In the genomic region with DNA sequence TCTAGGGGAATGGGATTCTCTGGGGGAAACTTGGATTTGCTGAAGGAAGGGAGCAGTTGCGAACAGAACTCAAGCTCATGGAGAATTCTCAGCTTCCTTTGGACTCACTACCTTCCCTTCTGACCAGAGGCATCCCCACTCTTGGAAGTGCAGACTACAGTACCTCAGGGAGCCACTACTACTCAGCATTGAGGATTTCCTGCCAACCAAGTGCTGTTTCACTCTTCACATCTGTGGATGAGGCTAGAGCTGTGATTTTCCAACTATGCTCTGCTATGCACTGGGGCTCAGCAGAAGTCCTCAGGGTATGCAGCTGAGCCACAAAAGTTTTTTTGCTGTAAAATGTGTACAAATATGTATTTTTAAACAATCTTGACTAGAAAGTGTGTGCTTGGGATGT, we compare ENCODE assay signal across 23 cellular contexts. TPM values are rescaled to one million over a fixed set of nuclear protein-coding genes. Genes with fewer than 3 reads are reported as not detected.
DNase-seq lines count a peak whose midpoint lies in the region; ATAC-seq and TF ChIP-seq lines count a peak whose summit lies in the region.
"Had no signal": no experiment of that assay in that cellular context is flagged by ENCODE, and none has a peak within 500 bp of the region (broad histone marks: within the 10 kb centered on the region; RNA-seq: fewer than 3 reads in every experiment).

No MANE protein-coding gene starts in this region.

- no peak overlapping the region for H3K4me2 ChIP-seq in mammary epithelial cell (ENCODE audit: insufficient read depth, low read depth, low read length)

- H3K27me3 ChIP-seq in mammary epithelial cell (ENCODE audit: insufficient read depth, low read length): no peaks in the 10 kb centered on the region
- H3K27me3 ChIP-seq: dorsolateral prefrontal cortex, neutrophil had no signal

- no peaks in the 10 kb centered on the region for H3K9me3 ChIP-seq in mammary epithelial cell (replicated peaks; ENCODE audit: insufficient read depth, low read length)
- no peaks in the 10 kb centered on the region for H3K9me3 ChIP-seq in T-helper 17 cell (ENCODE audit: control insufficient read depth, low read length, poor library complexity, severe bottlenecking)
- H3K9me3 ChIP-seq: neutrophil had no signal

- no peak overlapping the region for H3K27ac ChIP-seq in mammary epithelial cell (ENCODE audit: insufficient read depth, low read depth, low read length)
- H3K27ac ChIP-seq: neutrophil had no signal

- H2AFZ ChIP-seq in mammary epithelial cell (ENCODE audit: low read depth, low read length): no peak overlapping the region

- CTCF ChIA-PET in MCF 10A (lab: Yijun Ruan, JAX) (interaction anchor here (0.6 to 1.1 kb wide), 2 partner anchors 71 to 471 kb away, joined by 3 read pairs; no protein-coding TSS in a partner anchor), mammary epithelial cell (lab: Charles Lee; ENCODE audit: low non-redundant PET) (no interaction called here)

- WGBS in mammary epithelial cell (ENCODE audit: low coverage, missing lambda C conversion rate): no CpG with 5 or more reads among the region's 1 CpG

- no peaks in the 10 kb centered on the region for H4K20me1 ChIP-seq in mammary epithelial cell (ENCODE audit: insufficient read depth, low read length)

- dilution Hi-C loops in mammary epithelial cell (cut with HindIII; ENCODE audit: low sequenced_read_pairs): no loop called here

- H3K36me3 ChIP-seq in mammary epithelial cell (ENCODE audit: insufficient read depth, low read length): peaks cover 24% of the 10 kb centered on the region

- H3K9ac ChIP-seq in mammary epithelial cell (ENCODE audit: insufficient read depth, low read length): no peak overlapping the region

- intact Hi-C loops in MCF 10A (cut with micrococcal nuclease): no loop called here
- intact Hi-C loops in mammary epithelial cell (cut with micrococcal nuclease): no loop called here

- no peak for ATAC-seq in T-helper 17 cell
- no peak for ATAC-seq in esophagus mucosa
- ATAC-seq: activated CD8-positive, alpha-beta T cell treated with anti-CD3 and anti-CD28 coated beads for 36 hours; activated T-cell treated with anti-CD3 and anti-CD28 coated beads, Interleukin-2, amount 50 U/mL, for 4 hours; stimulated activated naive CD8-positive, alpha-beta T cell treated with anti-CD3 and anti-CD28 coated beads, Interleukin-15, amount 100 ng/mL, for 72 hours had no signal

- H3K4me1 Mint-ChIP-seq in MCF 10A (ENCODE audit: insufficient read depth, unreplicated experiment) (peaks cover 6% of the 10 kb centered on the region), T-helper 17 cell (peaks cover 6% of the 10 kb centered on the region)

- H3K4me3 Mint-ChIP-seq in MCF 10A (ENCODE audit: unreplicated experiment) (no peak overlapping the region), T-helper 17 cell (no peak overlapping the region)
- H3K4me3 Mint-ChIP-seq: activated CD8-positive, alpha-beta T cell treated with anti-CD3 and anti-CD28 coated beads for 36 hours; activated naive CD4-positive, alpha-beta T cell treated with anti-CD3 and anti-CD28 coated beads, Interleukin-2, amount 10 ng/mL, durations not matched to agents 7 days and 5 days; activated T-cell treated with anti-CD3 and anti-CD28 coated beads, Interleukin-2, amount 50 U/mL, for 4 hours; stimulated activated naive CD8-positive, alpha-beta T cell treated with anti-CD3 and anti-CD28 coated beads, Interleukin-15, amount 100 ng/mL, for 72 hours had no signal

- peaks cover 50% of the 10 kb centered on the region for H3K79me2 ChIP-seq in mammary epithelial cell (ENCODE audit: insufficient read depth, low read length)

- H3K4me1 ChIP-seq in mammary epithelial cell (ENCODE audit: insufficient read depth, low read length): no peaks in the 10 kb centered on the region

- no peak for TF ChIP-seq CTCF in MCF 10A (IDR thresholded peaks at IDR 0.05; ENCODE audit: unreplicated experiment)
- no peak for TF ChIP-seq CTCF in mammary epithelial cell (conservative IDR thresholded peaks at IDR 0.05 in 1 of 2, IDR thresholded peaks at IDR 0.05 in 1 of 2; ENCODE audit: extremely low read depth in 1 of 2, insufficient read depth in 1 of 2, low read depth in 1 of 2, low read length in 2 of 2)
- TF ChIP-seq CTCF in fibroblast of mammary gland (conservative IDR thresholded peaks at IDR 0.05; ENCODE audit: control insufficient read depth, insufficient read depth, low read depth, low read length): no peak

- no peak for DNase-seq in MCF 10A (ENCODE audit: unreplicated experiment)
- no peak for DNase-seq in mammary epithelial cell
- DNase-seq in T-helper 17 cell: no peak
- DNase-seq in fibroblast of mammary gland (ENCODE audit: low read depth): peak; percentile 57
- DNase-seq in stromal cell of bone marrow (ENCODE audit: low read depth): peak; percentile 56
- no peak for DNase-seq in DMS153 treated with DMSO at 0.1 percent for 48 hours (lab: John Stamatoyannopoulos, UW; ENCODE audit: unreplicated experiment)
- DNase-seq in kidney glomerular epithelial cell (lab: John Stamatoyannopoulos, UW): no peak
- DNase-seq: activated CD4-positive, CD25-positive, alpha-beta regulatory T cell treated with anti-CD3 and anti-CD28 coated beads, Interleukin-2, amount 50 U/mL, for 72 hours; activated CD8-positive, alpha-beta T cell treated with anti-CD3 and anti-CD28 coated beads for 36 hours; activated naive CD4-positive, alpha-beta T cell treated with anti-CD3 and anti-CD28 coated beads, Interleukin-2, amount 10 ng/mL, durations not matched to agents 7 days and 5 days; activated T-cell treated with anti-CD3 and anti-CD28 coated beads, Interleukin-2, amount 50 U/mL, for 4 hours; central memory CD4-positive, alpha-beta T cell; dorsolateral prefrontal cortex; Karpas-422; kidney; NCI-H1092; NCI-H2029 treated with DMSO at 0.1 percent for 48 hours; NCI-H345; stimulated activated naive CD8-positive, alpha-beta T cell treated with anti-CD3 and anti-CD28 coated beads, Interleukin-15, amount 100 ng/mL, for 72 hours; SW 1271 had no signal

- no peaks in the 10 kb centered on the region for H3K9me3 Mint-ChIP-seq in MCF 10A (ENCODE audit: unreplicated experiment)
- H3K9me3 Mint-ChIP-seq: activated CD8-positive, alpha-beta T cell treated with anti-CD3 and anti-CD28 coated beads for 36 hours; activated naive CD4-positive, alpha-beta T cell treated with anti-CD3 and anti-CD28 coated beads, Interleukin-2, amount 10 ng/mL, durations not matched to agents 7 days and 5 days; activated T-cell treated with anti-CD3 and anti-CD28 coated beads, Interleukin-2, amount 50 U/mL, for 4 hours; stimulated activated naive CD8-positive, alpha-beta T cell treated with anti-CD3 and anti-CD28 coated beads, Interleukin-15, amount 100 ng/mL, for 72 hours had no signal

- H3K36me3 Mint-ChIP-seq in MCF 10A (ENCODE audit: insufficient read depth, unreplicated experiment): peaks cover 73% of the 10 kb centered on the region
- H3K36me3 Mint-ChIP-seq in T-helper 17 cell (ENCODE audit: low read depth): peaks cover 6% of the 10 kb centered on the region

- H3K4me3 ChIP-seq in mammary epithelial cell (replicated peaks in 1 of 3; ENCODE audit: insufficient read depth in 1 of 3, low read depth in 2 of 3, low read length in 3 of 3) (no peak overlapping the region), fibroblast of mammary gland (ENCODE audit: control insufficient read depth, low read depth, low read length) (no peak overlapping the region)
- H3K4me3 ChIP-seq: dorsolateral prefrontal cortex, lung had no signal

- POLR2A ChIA-PET in MCF 10A (lab: Yijun Ruan, JAX): interaction anchor here (1.2 to 1.4 kb wide), 2 partner anchors 10 to 29 kb away, joined by 4 read pairs; no protein-coding TSS in a partner anchor

- in situ Hi-C loops in mammary epithelial cell (cut with MboI; ENCODE audit: low sequenced_read_pairs in 2 of 2): no loop called here

- H3K27me3 Mint-ChIP-seq in MCF 10A (ENCODE audit: insufficient read depth, unreplicated experiment) (no peaks in the 10 kb centered on the region), T-helper 17 cell (no peaks in the 10 kb centered on the region)
- H3K27me3 Mint-ChIP-seq: activated CD8-positive, alpha-beta T cell treated with anti-CD3 and anti-CD28 coated beads for 36 hours; activated naive CD4-positive, alpha-beta T cell treated with anti-CD3 and anti-CD28 coated beads, Interleukin-2, amount 10 ng/mL, durations not matched to agents 7 days and 5 days; stimulated activated naive CD8-positive, alpha-beta T cell treated with anti-CD3 and anti-CD28 coated beads, Interleukin-15, amount 100 ng/mL, for 72 hours had no signal

- BruUV-seq in MCF 10A (replicated peaks; lab: Mats Ljungman, UMichigan): no TSS peak
- BruUV-seq in mammary epithelial cell (replicated peaks; lab: Mats Ljungman, UMichigan): no TSS peak

- H3K27ac Mint-ChIP-seq in MCF 10A (ENCODE audit: low read depth, unreplicated experiment): peak overlapping the region; percentile 2
- H3K27ac Mint-ChIP-seq in T-helper 17 cell: peak overlapping the region; percentile 39
- H3K27ac Mint-ChIP-seq: activated CD8-positive, alpha-beta T cell treated with anti-CD3 and anti-CD28 coated beads for 36 hours; activated naive CD4-positive, alpha-beta T cell treated with anti-CD3 and anti-CD28 coated beads, Interleukin-2, amount 10 ng/mL, durations not matched to agents 7 days and 5 days had no signal

RNA-seq across cellular contexts. Expression of a gene that starts 43.8 kb away (rescaled TPM):
- 266 and 306 TPM in 2 replicates for total RNA-seq in MCF 10A (2022)
- total RNA-seq in mammary epithelial cell: 100 to 1,000 TPM; 317 to 416 TPM
- polyA plus RNA-seq in mammary epithelial cell: 377 TPM
- 255 TPM for polyA minus RNA-seq in mammary epithelial cell
- 100 to 1,000 TPM; 124 to 141 TPM for total RNA-seq in T-helper 17 cell
- 196 TPM for total RNA-seq in esophagus mucosa

Comparison
In these comparisons a context has a peak if more than half of its experiments do, and no peak if none do; other contexts are left out.
1. DNase-seq: peak in fibroblast of mammary gland (single experiment) and stromal cell of bone marrow (single experiment); none in MCF 10A (single experiment), mammary epithelial cell (single experiment), T-helper 17 cell (0 of 3), DMS153 treated with DMSO at 0.1 percent for 48 hours (single experiment) and kidney glomerular epithelial cell (single experiment).